Comparison of ENCODE assay signal across 1 cellular context in the genomic region with DNA sequence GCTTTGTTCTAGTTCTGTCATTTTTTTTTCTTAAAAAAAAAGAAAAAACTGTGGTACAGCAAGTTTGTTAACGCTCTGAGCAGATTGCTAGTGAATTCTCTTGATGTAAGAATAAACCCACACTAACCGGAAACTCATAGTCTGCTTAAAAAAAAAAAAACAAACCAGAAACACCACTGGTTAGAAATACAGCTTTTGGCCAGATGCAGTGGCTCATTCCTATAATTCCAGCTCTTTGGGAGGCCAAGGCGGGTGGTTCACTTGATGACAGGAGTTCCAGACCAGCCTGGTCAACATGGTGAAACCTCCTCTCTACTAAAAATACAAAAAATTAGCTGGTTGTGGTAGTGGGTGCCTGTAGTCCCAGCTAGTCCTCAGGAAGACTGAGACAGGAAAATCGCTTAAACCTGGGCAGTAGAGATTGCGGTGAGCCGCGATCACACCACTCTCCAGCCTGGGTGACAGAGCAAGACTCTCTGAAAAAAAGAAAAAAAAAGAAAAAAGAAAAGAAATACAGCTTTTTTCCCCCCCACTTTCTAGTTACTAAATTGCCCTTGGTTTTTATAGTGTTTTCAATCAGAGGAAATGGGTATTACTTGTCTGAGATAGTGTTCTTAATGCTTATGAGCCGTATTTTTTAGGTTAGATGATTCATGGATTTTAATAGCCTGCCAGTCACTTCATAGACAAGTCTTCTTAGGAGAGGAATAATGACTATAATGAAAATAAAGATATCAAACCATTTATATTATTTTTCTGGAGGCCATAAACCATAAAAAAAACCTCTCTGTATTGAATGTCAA.
TF ChIP-seq lines count a peak whose summit lies in the region.

No MANE protein-coding gene starts in this region.

TF ChIP-seq in GM23338, 12 proteins besides CTCF, POLR2A, EP300 and RAD21 (continued from another document):
- TF ChIP-seq, protein P1, sequence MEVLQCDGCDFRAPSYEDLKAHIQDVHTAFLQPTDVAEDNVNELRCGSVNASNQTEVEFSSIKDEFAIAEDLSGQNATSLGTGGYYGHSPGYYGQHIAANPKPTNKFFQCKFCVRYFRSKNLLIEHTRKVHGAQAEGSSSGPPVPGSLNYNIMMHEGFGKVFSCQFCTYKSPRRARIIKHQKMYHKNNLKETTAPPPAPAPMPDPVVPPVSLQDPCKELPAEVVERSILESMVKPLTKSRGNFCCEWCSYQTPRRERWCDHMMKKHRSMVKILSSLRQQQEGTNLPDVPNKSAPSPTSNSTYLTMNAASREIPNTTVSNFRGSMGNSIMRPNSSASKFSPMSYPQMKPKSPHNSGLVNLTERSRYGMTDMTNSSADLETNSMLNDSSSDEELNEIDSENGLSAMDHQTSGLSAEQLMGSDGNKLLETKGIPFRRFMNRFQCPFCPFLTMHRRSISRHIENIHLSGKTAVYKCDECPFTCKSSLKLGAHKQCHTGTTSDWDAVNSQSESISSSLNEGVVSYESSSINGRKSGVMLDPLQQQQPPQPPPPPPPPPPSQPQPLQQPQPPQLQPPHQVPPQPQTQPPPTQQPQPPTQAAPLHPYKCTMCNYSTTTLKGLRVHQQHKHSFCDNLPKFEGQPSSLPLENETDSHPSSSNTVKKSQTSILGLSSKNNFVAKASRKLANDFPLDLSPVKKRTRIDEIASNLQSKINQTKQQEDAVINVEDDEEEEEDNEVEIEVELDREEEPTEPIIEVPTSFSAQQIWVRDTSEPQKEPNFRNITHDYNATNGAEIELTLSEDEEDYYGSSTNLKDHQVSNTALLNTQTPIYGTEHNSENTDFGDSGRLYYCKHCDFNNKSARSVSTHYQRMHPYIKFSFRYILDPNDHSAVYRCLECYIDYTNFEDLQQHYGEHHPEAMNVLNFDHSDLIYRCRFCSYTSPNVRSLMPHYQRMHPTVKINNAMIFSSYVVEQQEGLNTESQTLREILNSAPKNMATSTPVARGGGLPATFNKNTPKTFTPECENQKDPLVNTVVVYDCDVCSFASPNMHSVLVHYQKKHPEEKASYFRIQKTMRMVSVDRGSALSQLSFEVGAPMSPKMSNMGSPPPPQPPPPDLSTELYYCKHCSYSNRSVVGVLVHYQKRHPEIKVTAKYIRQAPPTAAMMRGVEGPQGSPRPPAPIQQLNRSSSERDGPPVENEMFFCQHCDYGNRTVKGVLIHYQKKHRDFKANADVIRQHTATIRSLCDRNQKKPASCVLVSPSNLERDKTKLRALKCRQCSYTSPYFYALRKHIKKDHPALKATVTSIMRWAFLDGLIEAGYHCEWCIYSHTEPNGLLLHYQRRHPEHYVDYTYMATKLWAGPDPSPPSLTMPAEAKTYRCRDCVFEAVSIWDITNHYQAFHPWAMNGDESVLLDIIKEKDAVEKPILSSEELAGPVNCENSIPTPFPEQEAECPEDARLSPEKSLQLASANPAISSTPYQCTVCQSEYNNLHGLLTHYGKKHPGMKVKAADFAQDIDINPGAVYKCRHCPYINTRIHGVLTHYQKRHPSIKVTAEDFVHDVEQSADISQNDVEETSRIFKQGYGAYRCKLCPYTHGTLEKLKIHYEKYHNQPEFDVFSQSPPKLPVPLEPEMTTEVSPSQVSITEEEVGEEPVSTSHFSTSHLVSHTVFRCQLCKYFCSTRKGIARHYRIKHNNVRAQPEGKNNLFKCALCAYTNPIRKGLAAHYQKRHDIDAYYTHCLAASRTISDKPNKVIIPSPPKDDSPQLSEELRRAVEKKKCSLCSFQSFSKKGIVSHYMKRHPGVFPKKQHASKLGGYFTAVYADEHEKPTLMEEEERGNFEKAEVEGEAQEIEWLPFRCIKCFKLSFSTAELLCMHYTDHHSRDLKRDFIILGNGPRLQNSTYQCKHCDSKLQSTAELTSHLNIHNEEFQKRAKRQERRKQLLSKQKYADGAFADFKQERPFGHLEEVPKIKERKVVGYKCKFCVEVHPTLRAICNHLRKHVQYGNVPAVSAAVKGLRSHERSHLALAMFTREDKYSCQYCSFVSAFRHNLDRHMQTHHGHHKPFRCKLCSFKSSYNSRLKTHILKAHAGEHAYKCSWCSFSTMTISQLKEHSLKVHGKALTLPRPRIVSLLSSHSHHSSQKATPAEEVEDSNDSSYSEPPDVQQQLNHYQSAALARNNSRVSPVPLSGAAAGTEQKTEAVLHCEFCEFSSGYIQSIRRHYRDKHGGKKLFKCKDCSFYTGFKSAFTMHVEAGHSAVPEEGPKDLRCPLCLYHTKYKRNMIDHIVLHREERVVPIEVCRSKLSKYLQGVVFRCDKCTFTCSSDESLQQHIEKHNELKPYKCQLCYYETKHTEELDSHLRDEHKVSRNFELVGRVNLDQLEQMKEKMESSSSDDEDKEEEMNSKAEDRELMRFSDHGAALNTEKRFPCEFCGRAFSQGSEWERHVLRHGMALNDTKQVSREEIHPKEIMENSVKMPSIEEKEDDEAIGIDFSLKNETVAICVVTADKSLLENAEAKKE (CRISPR knock-in tag; IDR thresholded peaks at IDR 0.05) = no peak
- TF ChIP-seq NANOG (IDR thresholded peaks at IDR 0.05; ENCODE audit: borderline replicate concordance) (no peak), EZH2 (IDR thresholded peaks at IDR 0.05; ENCODE audit: low read depth, unreplicated experiment) (no peak), POLR2AphosphoS5 (IDR thresholded peaks at IDR 0.05; ENCODE audit: low read depth) (no peak)
